In the genomic region with DNA sequence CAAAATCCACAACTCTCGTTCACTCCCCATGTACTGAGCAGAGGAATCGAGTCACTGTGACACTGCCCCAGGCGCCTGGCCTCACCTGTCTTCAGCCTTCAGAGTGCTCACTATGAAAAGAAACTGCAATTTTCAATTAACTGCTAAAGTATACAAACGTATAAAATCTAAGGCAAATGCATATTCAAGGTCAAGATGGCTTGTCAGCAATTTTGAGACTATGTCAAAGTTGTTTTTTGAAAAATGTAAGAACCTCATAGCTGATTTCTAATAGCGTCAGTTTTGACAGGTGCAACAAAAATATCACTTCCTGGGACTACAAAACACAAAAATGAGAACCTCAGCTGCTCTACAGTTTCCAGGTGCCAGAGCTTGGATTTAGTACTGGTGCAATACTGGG, we compare ENCODE assay signal across 22 cellular contexts. TPM values are rescaled to one million over a fixed set of nuclear protein-coding genes. Genes with fewer than 3 reads are reported as not detected.
DNase-seq lines count a peak whose midpoint lies in the region; ATAC-seq, FAIRE-seq and TF ChIP-seq lines count a peak whose summit lies in the region.
"Had no signal": no experiment of that assay in that cellular context is flagged by ENCODE, and none has a peak within 500 bp of the region (broad histone marks: within the 10 kb centered on the region; RNA-seq: fewer than 3 reads in every experiment).

No MANE protein-coding gene starts in this region.

- H3K79me2 ChIP-seq in HepG2 (ENCODE audit: insufficient read depth, low read length) = peaks cover 4% of the 10 kb centered on the region
- H3K79me2 ChIP-seq in endothelial cell of umbilical vein (ENCODE audit: control insufficient read depth, insufficient read depth, low read length) = peaks cover 15% of the 10 kb centered on the region

- H3K4me2 ChIP-seq in HepG2 (ENCODE audit: low read depth, low read length) (no peak overlapping the region), IMR-90 (ENCODE audit: low read depth, low read length) (no peak overlapping the region), endothelial cell of umbilical vein (ENCODE audit: insufficient read depth, low read length) (no peak overlapping the region)
- H3K4me2 ChIP-seq: BLaER1 had no signal

- no peaks in the 10 kb centered on the region for H3K27me3 ChIP-seq in HepG2 (ENCODE audit: control insufficient read depth in 1 of 2, insufficient read depth in 2 of 2, low read length in 2 of 2)
- H3K27me3 ChIP-seq in right lobe of liver = no peaks in the 10 kb centered on the region
- H3K27me3 ChIP-seq in IMR-90 (ENCODE audit: control insufficient read depth, insufficient read depth, low read length) = no peaks in the 10 kb centered on the region
- no peaks in the 10 kb centered on the region for H3K27me3 ChIP-seq in endothelial cell of umbilical vein (ENCODE audit: control insufficient read depth in 2 of 2, insufficient read depth in 2 of 2, low read length in 2 of 2)
- H3K27me3 ChIP-seq: BLaER1 had no signal

- H3K27ac ChIP-seq in HepG2 (ENCODE audit: extremely low read length, insufficient read depth, low read length) (no peak overlapping the region), right lobe of liver (no peak overlapping the region), IMR-90 (ENCODE audit: insufficient read depth, low read length) (no peak overlapping the region), endothelial cell of umbilical vein (ENCODE audit: insufficient read depth, low read depth, low read length) (no peak overlapping the region)
- H3K27ac ChIP-seq: BLaER1, C4-2B, GM23248 had no signal

- no peak overlapping the region for H2AFZ ChIP-seq in HepG2 (ENCODE audit: low read length)
- H2AFZ ChIP-seq in IMR-90 (replicated peaks; ENCODE audit: low read length, poor library complexity) = no peak overlapping the region
- H2AFZ ChIP-seq in endothelial cell of umbilical vein (ENCODE audit: low read depth, low read length) = no peak overlapping the region
- H2AFZ ChIP-seq: GM23248 had no signal

- no peak overlapping the region for H4K8ac ChIP-seq in IMR-90 (ENCODE audit: low read depth in 2 of 2, low read length in 2 of 2)

- H2BK15ac ChIP-seq in IMR-90 (ENCODE audit: low read depth, low read length) = no peak overlapping the region

- no peak overlapping the region for H2AK9ac ChIP-seq in IMR-90 (replicated peaks; ENCODE audit: low read depth, low read length, poor library complexity)

- H3K4me1 ChIP-seq in HepG2 (ENCODE audit: insufficient read depth, low read length) (no peaks in the 10 kb centered on the region), right lobe of liver (no peaks in the 10 kb centered on the region), IMR-90 (ENCODE audit: control insufficient read depth, insufficient read depth, low read length) (no peaks in the 10 kb centered on the region), endothelial cell of umbilical vein (ENCODE audit: control insufficient read depth, extremely low read depth, insufficient read depth, low read length) (peaks cover 22% of the 10 kb centered on the region)

- H3K9me1 ChIP-seq in IMR-90 (ENCODE audit: insufficient read depth, low read length) (peaks cover 9% of the 10 kb centered on the region), endothelial cell of umbilical vein (replicated peaks; ENCODE audit: control insufficient read depth, extremely low read depth, insufficient read depth, low read length) (no peaks in the 10 kb centered on the region)

- H3K14ac ChIP-seq in IMR-90 (replicated peaks; ENCODE audit: low read depth, low read length) = no peak overlapping the region

- dilution Hi-C loops in IMR-90 (cut with HindIII; ENCODE audit: low sequenced_read_pairs, unreplicated experiment) (no loop called here), endothelial cell of umbilical vein (cut with MboI; ENCODE audit: extremely low pct_ligation_motif_present, low sequenced_read_pairs) (no loop called here)

- H3K23ac ChIP-seq in IMR-90 (ENCODE audit: low read depth, low read length) = no peak overlapping the region

- no peak for TF ChIP-seq CTCF in HepG2 (CRISPR knock-in tag; IDR thresholded peaks at IDR 0.05)
- no peak for TF ChIP-seq CTCF in right lobe of liver (IDR thresholded peaks at IDR 0.05)
- TF ChIP-seq CTCF in IMR-90 (conservative IDR thresholded peaks at IDR 0.05; ENCODE audit: low read depth, low read length) = no peak
- TF ChIP-seq CTCF in endothelial cell of umbilical vein (IDR thresholded peaks at IDR 0.05; ENCODE audit: extremely low read depth in 1 of 2, insufficient read depth in 1 of 2, low read depth in 1 of 2, low read length in 2 of 2) = no peak

- no peak overlapping the region for H4K91ac ChIP-seq in IMR-90 (ENCODE audit: insufficient read depth, low read depth, low read length)

- POLR2A ChIA-PET in HepG2 (lab: Yijun Ruan, JAX) = no interaction called here
- POLR2A ChIA-PET in IMR-90 (lab: Charles Lee; ENCODE audit: unreplicated experiment) = no interaction called here
- POLR2A ChIA-PET in endothelial cell of umbilical vein (lab: Charles Lee) = no interaction called here

- TF ChIP-seq RAD21 in HepG2 (CRISPR knock-in tag; IDR thresholded peaks at IDR 0.05) (no peak), IMR-90 (IDR thresholded peaks at IDR 0.05; ENCODE audit: low read length) (no peak)

- H2BK20ac ChIP-seq in IMR-90 (ENCODE audit: low read depth, low read length) = no peak overlapping the region

- H3K36me3 ChIP-seq in HepG2 (replicated peaks in 1 of 2; ENCODE audit: control insufficient read depth in 1 of 2, insufficient read depth in 2 of 2, low read length in 2 of 2) = peaks cover 36 to 70% of the 10 kb centered on the region in 2 experiments
- H3K36me3 ChIP-seq in right lobe of liver = peaks cover 5 to 46% (median 23%) of the 10 kb centered on the region in 4 donors
- peaks cover 51% of the 10 kb centered on the region for H3K36me3 ChIP-seq in IMR-90 (ENCODE audit: control insufficient read depth, insufficient read depth, low read length)
- peaks cover 14 to 28% of the 10 kb centered on the region in 2 experiments for H3K36me3 ChIP-seq in endothelial cell of umbilical vein (ENCODE audit: control insufficient read depth in 2 of 2, extremely low read depth in 1 of 2, insufficient read depth in 2 of 2, low read length in 2 of 2)

- H3K56ac ChIP-seq in IMR-90 (ENCODE audit: extremely low read depth, insufficient read depth, low read length) = no peak overlapping the region

- H2AK5ac ChIP-seq in IMR-90 (ENCODE audit: low read depth, low read length) = no peak overlapping the region

- no peak overlapping the region for H2BK120ac ChIP-seq in IMR-90 (ENCODE audit: low read depth, low read length)

- H3K79me1 ChIP-seq in IMR-90 (ENCODE audit: low read depth in 1 of 2, low read length in 2 of 2) = peaks cover 16 to 17% of the 10 kb centered on the region in 2 experiments

- CTCF ChIA-PET in HepG2 (lab: Yijun Ruan, JAX; ENCODE audit: low intra/inter-chr PET ratio, low total read pairs) = no interaction called here
- CTCF ChIA-PET in IMR-90 (lab: Yijun Ruan, JAX) = no interaction called here
- CTCF ChIA-PET in endothelial cell of umbilical vein (lab: Charles Lee) = no interaction called here

- no peak for TF ChIP-seq POLR2A in HepG2 (IDR thresholded peaks at IDR 0.05; ENCODE audit: insufficient read depth in 1 of 2, low read depth in 2 of 2, low read length in 2 of 2)
- no peak for TF ChIP-seq POLR2A in right lobe of liver (IDR thresholded peaks at IDR 0.05)
- no peak for TF ChIP-seq POLR2A in IMR-90 (IDR thresholded peaks at IDR 0.05; ENCODE audit: low read depth, low read length)
- TF ChIP-seq POLR2A in endothelial cell of umbilical vein (IDR thresholded peaks at IDR 0.05; ENCODE audit: low read depth, low read length) = no peak
- TF ChIP-seq POLR2A in H54 (IDR thresholded peaks at IDR 0.05; ENCODE audit: low read depth, low read length) = no peak

- ATAC-seq in HepG2 = no peak
- ATAC-seq in right lobe of liver = no peak
- ATAC-seq in IMR-90 (ENCODE audit: low read depth) = no peak
- ATAC-seq: CD8-positive, alpha-beta T cell; GM12878 had no signal

- no peak for DNase-seq in HepG2 (ENCODE audit: low spot score)
- no peak for DNase-seq in right lobe of liver
- no peak for DNase-seq in IMR-90
- DNase-seq in endothelial cell of umbilical vein (ENCODE audit: low read depth, low spot score) = no peak
- no peak for DNase-seq in A172 (ENCODE audit: low spot score)
- no peak for DNase-seq in H54 (ENCODE audit: insufficient read length, low spot score)
- DNase-seq: 8988T; CD4-positive, CD25-positive, alpha-beta regulatory T cell; CD8-positive, alpha-beta T cell; DMS 273 treated with DMSO at 0.1 percent for 48 hours; DMS79; EL; GDM1; GM23248; H9; HFFc6 had no signal

- H3K4me3 ChIP-seq in HepG2 (replicated peaks in 1 of 3; ENCODE audit: insufficient read depth in 1 of 3, low read depth in 2 of 3, low read length in 3 of 3) (no peak overlapping the region), right lobe of liver (no peak overlapping the region), IMR-90 (ENCODE audit: insufficient read depth, low read depth, low read length) (no peak overlapping the region), endothelial cell of umbilical vein (replicated peaks in 1 of 3; ENCODE audit: insufficient read depth in 1 of 3, low read depth in 1 of 3, low read length in 3 of 3) (no peak overlapping the region)
- H3K4me3 ChIP-seq: BLaER1, GM12878, GM23248 had no signal

- BruUV-seq in HepG2 (replicated peaks; lab: Mats Ljungman, UMichigan) = no TSS peak
- no TSS peak for BruUV-seq in IMR-90 (replicated peaks; lab: Mats Ljungman, UMichigan)
- BruUV-seq in endothelial cell of umbilical vein (replicated peaks; lab: Mats Ljungman, UMichigan) = no TSS peak

- intact Hi-C loops in HepG2 (cut with micrococcal nuclease; ENCODE audit: unreplicated experiment) (no loop called here), right lobe of liver (cut with DNase I) (no loop called here), IMR-90 (cut with micrococcal nuclease) (no loop called here), endothelial cell of umbilical vein (cut with micrococcal nuclease) (no loop called here)

- WGBS in HepG2 (ENCODE audit: low lambda C conversion rate) = 97% methylated on average over 5 of the region's 5 CpGs
- WGBS in right lobe of liver (ENCODE audit: insufficient coverage, low coverage, low lambda C conversion rate, missing lambda C conversion rate) = 94% methylated on average over 5 of the region's 5 CpGs
- WGBS in IMR-90 (ENCODE audit: extremely low coverage in 2 of 2, insufficient read length in 1 of 2), 2 experiments = 100% methylated on average over 1 to 2 of the region's 5 CpGs

- no peak overlapping the region for H2BK5ac ChIP-seq in IMR-90 (ENCODE audit: low read depth, low read length, poor library complexity, severe bottlenecking)

- H4K20me1 ChIP-seq in HepG2 (ENCODE audit: insufficient read depth, low read length) (no peaks in the 10 kb centered on the region), IMR-90 (ENCODE audit: insufficient read depth, low read length) (peaks cover 5% of the 10 kb centered on the region; the same call in 1 of the 2 replicates), endothelial cell of umbilical vein (replicated peaks; ENCODE audit: control insufficient read depth, extremely low read depth, insufficient read depth, low read length) (no peaks in the 10 kb centered on the region)

- TF ChIP-seq EP300 in HepG2 (IDR thresholded peaks at IDR 0.05; ENCODE audit: low read depth in 2 of 2, low read length in 2 of 2) (no peak), HepG2 (CRISPR knock-in tag; IDR thresholded peaks at IDR 0.05; ENCODE audit: borderline replicate concordance) (no peak)

- FAIRE-seq in HepG2 (lab: Jason Lieb, UNC) = no peak
- FAIRE-seq in endothelial cell of umbilical vein (lab: Jason Lieb, UNC) = peak; percentile 48
- FAIRE-seq in H54 (lab: Jason Lieb, UNC) = no peak
- FAIRE-seq: D721Med, GM12878, GM19239, H1 had no signal

- H3K18ac ChIP-seq in IMR-90 (ENCODE audit: low read depth, low read length) = no peak overlapping the region

- H3K4ac ChIP-seq in IMR-90 (ENCODE audit: low read depth, low read length) = no peak overlapping the region

- no peak overlapping the region for H4K5ac ChIP-seq in IMR-90 (ENCODE audit: low read depth, low read length)

- H3K9me3 ChIP-seq in HepG2 (ENCODE audit: low read length) (no peaks in the 10 kb centered on the region), right lobe of liver (no peaks in the 10 kb centered on the region), IMR-90 (ENCODE audit: control insufficient read depth, insufficient read depth, low read length) (no peaks in the 10 kb centered on the region), endothelial cell of umbilical vein (replicated peaks; ENCODE audit: control insufficient read depth, insufficient read depth, low read length) (no peaks in the 10 kb centered on the region)
- H3K9me3 ChIP-seq: BLaER1 had no signal

- H3K9ac ChIP-seq in HepG2 (ENCODE audit: insufficient read depth, low read depth, low read length) = no peak overlapping the region
- H3K9ac ChIP-seq in IMR-90 (ENCODE audit: low read depth, low read length) = no peak overlapping the region
- no peak overlapping the region for H3K9ac ChIP-seq in endothelial cell of umbilical vein (replicated peaks; ENCODE audit: extremely low read depth, insufficient read depth, low read length)
- H3K9ac ChIP-seq: BLaER1, GM23248 had no signal

- in situ Hi-C loops in HepG2 (cut with HindIII; ENCODE audit: extremely low pct_ligation_motif_present, low pct_unique_long_range_greater_than_20kb) (no loop called here), IMR-90 (cut with MboI; ENCODE audit: low sequenced_read_pairs) (no loop called here)

RNA-seq across cellular contexts. Expression of gene TUBGCP3, which starts 31.4 kb away (rescaled TPM):
- total RNA-seq in HepG2 (2016; rRNA removed; fragmentation: Illumina TruSeq; extraction: Trizol) (15.5 and 18.4 TPM in 2 replicates), right lobe of liver (10 to 100 TPM; 13.0 to 20.0 (median 17.6) TPM), IMR-90 (2012; rRNA removed) (14.7 and 16.0 TPM in 2 replicates), endothelial cell of umbilical vein (44.0 and 47.7 TPM in 2 replicates)
- 26.3 and 26.8 TPM in 2 replicates for total RNA-seq in HepG2 (2016; cell fraction: cytosol; rRNA removed; fragmentation: Illumina TruSeq; extraction: Trizol; ENCODE audit: low read depth)
- total RNA-seq in HepG2 (2016; cell fraction: insoluble cytoplasmic fraction; rRNA removed; fragmentation: Illumina TruSeq; extraction: Trizol) = 16.3 and 16.7 TPM in 2 replicates
- total RNA-seq in HepG2 (2016; cell fraction: membrane; rRNA removed; fragmentation: Illumina TruSeq; extraction: Trizol) = 20.4 and 21.8 TPM in 2 replicates
- 29.7 and 32.9 TPM in 2 replicates for total RNA-seq in HepG2 (2016; cell fraction: nucleus; rRNA removed; fragmentation: Illumina TruSeq; extraction: Trizol)
- polyA plus RNA-seq in HepG2 (2011; rRNA removed) (12.6 and 13.3 TPM in 2 replicates), IMR-90 (2012; rRNA removed) (13.8 and 17.8 TPM in 2 replicates), endothelial cell of umbilical vein (35.8 and 36.4 TPM in 2 replicates)
- 13.0 and 16.2 TPM in 2 replicates for polyA plus RNA-seq in HepG2 (2011; cell fraction: cytosol; rRNA removed)
- 37.9 and 38.9 TPM in 2 replicates for polyA plus RNA-seq in HepG2 (2011; cell fraction: nucleus; rRNA removed)
- polyA plus RNA-seq in HepG2 (2012) = 12.7 and 13.6 TPM in 2 replicates
- polyA plus RNA-seq in HepG2 (2016; cell fraction: cytosol; fragmentation: Illumina TruSeq; extraction: Trizol; ENCODE audit: low read depth) = 1.8 and 2.2 TPM in 2 replicates
- polyA plus RNA-seq in HepG2 (2016; cell fraction: insoluble cytoplasmic fraction; fragmentation: Illumina TruSeq; extraction: Trizol; ENCODE audit: low read depth) = 17.9 and 19.3 TPM in 2 replicates
- 5.5 TPM in 2 replicates for polyA plus RNA-seq in HepG2 (2016; cell fraction: membrane; fragmentation: Illumina TruSeq; extraction: Trizol; ENCODE audit: low read depth)
- 27.6 and 28.8 TPM in 2 replicates for polyA plus RNA-seq in HepG2 (2016; cell fraction: nucleus; fragmentation: Illumina TruSeq; extraction: Trizol; ENCODE audit: insufficient read depth, low read depth)
- polyA minus RNA-seq in HepG2 (2011; rRNA and poly(A)+ RNA removed; ENCODE audit: low replicate concordance) = 31.5 and 65.3 TPM in 2 replicates
- 9.6 and 11.7 TPM in 2 replicates for polyA minus RNA-seq in HepG2 (2011; cell fraction: cytosol; rRNA and poly(A)+ RNA removed)
- polyA minus RNA-seq in HepG2 (2011; cell fraction: nucleus; rRNA and poly(A)+ RNA removed) = 67.3 and 70.4 TPM in 2 replicates
- polyA plus RNA-seq in IMR-90 (2012; cell fraction: cytosol; rRNA removed) = 7.9 and 10.0 TPM in 2 replicates
- polyA plus RNA-seq in IMR-90 (2012; cell fraction: nucleus; rRNA removed; ENCODE audit: low replicate concordance) = 23.0 and 28.1 TPM in 2 replicates
- polyA plus RNA-seq in endothelial cell of umbilical vein (2011; cell fraction: cytosol; rRNA removed) = 33.4 and 34.2 TPM in 2 replicates
- 80.1 and 93.9 TPM in 2 replicates for polyA plus RNA-seq in endothelial cell of umbilical vein (2011; cell fraction: nucleus; rRNA removed)
- 20.1 and 20.9 TPM in 2 replicates for polyA plus RNA-seq in endothelial cell of umbilical vein (2012)
- polyA minus RNA-seq in endothelial cell of umbilical vein = 77.6 and 81.4 TPM in 2 replicates
- 26.1 TPM for polyA minus RNA-seq in endothelial cell of umbilical vein (2011; cell fraction: cytosol; rRNA and poly(A)+ RNA removed)
- 107 and 136 TPM in 2 replicates for polyA minus RNA-seq in endothelial cell of umbilical vein (2011; cell fraction: nucleus; rRNA and poly(A)+ RNA removed)
- 14.3 and 16.7 TPM in 2 replicates for total RNA-seq in A172 (2014; rRNA removed; shearing (Covaris generic))
